8 cellular contexts compared by ENCODE assay signal in the genomic region with DNA sequence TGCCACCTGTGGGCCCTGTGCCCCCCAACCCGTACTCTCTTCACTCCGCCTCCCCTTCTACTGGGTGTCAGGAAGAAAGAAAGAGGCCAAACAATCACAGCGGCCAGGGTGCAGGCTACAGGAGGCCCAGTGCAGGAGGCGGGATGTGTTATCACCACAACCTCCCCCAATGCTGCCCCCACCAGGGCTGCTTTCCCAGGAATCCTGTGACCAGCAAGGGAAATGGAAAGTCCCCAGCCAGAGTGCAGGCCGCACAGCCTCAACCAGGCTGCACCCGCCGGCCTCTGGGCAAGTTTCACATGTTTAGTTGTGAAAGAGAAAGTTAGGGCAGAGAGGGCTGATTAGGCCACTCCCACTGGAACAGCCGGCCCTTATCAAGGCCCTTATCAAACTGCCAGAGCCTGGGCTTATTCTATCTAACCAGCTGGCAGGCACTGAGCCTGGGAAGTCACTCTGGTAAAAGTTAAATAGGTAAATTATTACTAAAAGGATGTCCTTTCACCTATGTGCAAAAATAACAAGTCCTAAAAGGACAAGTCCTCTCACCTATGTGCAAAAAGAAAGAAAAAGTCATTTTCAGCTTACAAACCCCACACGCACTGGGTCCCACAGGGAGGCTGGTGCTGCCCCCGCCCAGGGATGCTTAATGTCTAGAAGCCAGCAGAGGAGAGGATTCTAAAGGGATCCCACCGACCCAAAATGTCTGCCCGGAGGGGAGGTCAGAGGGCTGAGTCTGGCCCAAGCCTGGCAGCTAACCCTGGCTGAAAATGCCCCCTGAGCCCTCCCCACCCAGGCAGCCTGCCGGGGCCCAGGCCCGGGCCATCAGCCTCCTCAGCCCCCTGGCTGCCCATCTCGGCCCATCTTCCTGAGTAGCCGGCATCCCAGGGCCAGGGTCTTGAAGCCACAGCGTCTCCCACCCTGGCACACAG. TPM values are rescaled to one million over a fixed set of nuclear protein-coding genes. Genes with fewer than 3 reads are reported as not detected.
DNase-seq lines count a peak whose midpoint lies in the region; ATAC-seq and TF ChIP-seq lines count a peak whose summit lies in the region.

No MANE protein-coding gene starts in this region.

- intact Hi-C loops in ovary (cut with DNase I), result loop anchor here in 3 of 4 donors (5.0 to 10.0 kb wide), 3 partner anchors 32 to 55 kb away; a partner anchor contains a TSS
- intact Hi-C loops in head of caudate nucleus (cut with DNase I), result loop anchor here (5.0 kb wide), 1 partner anchor 47 kb away; no protein-coding TSS in a partner anchor

- H3K9me3 Mint-ChIP-seq in activated CD8-positive, alpha-beta memory T cell treated with anti-CD3 and anti-CD28 coated beads, Interleukin-2, amount 10 ng/mL, durations not matched to agents 7 days and 5 days (ENCODE audit: low read depth), result no peaks in the 10 kb centered on the region

- no peaks in the 10 kb centered on the region for H3K27me3 ChIP-seq in fibroblast of lung (ENCODE audit: control insufficient read depth, insufficient read depth, low read length)
- H3K27me3 ChIP-seq in ovary, result no peaks in the 10 kb centered on the region

- H3K27me3 Mint-ChIP-seq in activated CD8-positive, alpha-beta memory T cell treated with anti-CD3 and anti-CD28 coated beads, Interleukin-2, amount 10 ng/mL, durations not matched to agents 7 days and 5 days, result no peaks in the 10 kb centered on the region

- H3K36me3 ChIP-seq in fibroblast of lung (ENCODE audit: control insufficient read depth, insufficient read depth, low read length), result no peaks in the 10 kb centered on the region
- H3K36me3 ChIP-seq in ovary, result no peaks in the 10 kb centered on the region

- H3K27ac ChIP-seq in fibroblast of lung (ENCODE audit: insufficient read depth, low read length) (peak overlapping the region; percentile 94), ovary (peak overlapping the region; percentile 35 to 79)

- H3K4me3 Mint-ChIP-seq in activated CD8-positive, alpha-beta memory T cell treated with anti-CD3 and anti-CD28 coated beads, Interleukin-2, amount 10 ng/mL, durations not matched to agents 7 days and 5 days, result peak overlapping the region; percentile 53

- TF ChIP-seq EP300 in ovary (IDR thresholded peaks at IDR 0.05), result no peak

- no peak for TF ChIP-seq CTCF in fibroblast of lung (conservative IDR thresholded peaks at IDR 0.05 in 1 of 2, IDR thresholded peaks at IDR 0.05 in 1 of 2; ENCODE audit: low read depth in 1 of 2, low read length in 2 of 2)
- TF ChIP-seq CTCF in ovary (IDR thresholded peaks at IDR 0.05), result no peak

- peak overlapping the region; percentile 78 for H3K4me2 ChIP-seq in fibroblast of lung (ENCODE audit: extremely low read depth, insufficient read depth, low read length)

- CTCF ChIA-PET in activated CD8-positive, alpha-beta memory T cell treated with anti-CD3 and anti-CD28 coated beads, Interleukin-2, amount 10 ng/mL, durations not matched to agents 7 days and 5 days (lab: Charles Lee), result interaction anchor here (0.7 to 7.7 kb wide), 16 partner anchors 11 to 195 kb away, joined by 3 to 90 read pairs (median 3); a partner anchor contains a TSS

- no peaks in the 10 kb centered on the region for H4K20me1 ChIP-seq in fibroblast of lung (ENCODE audit: control insufficient read depth, extremely low read depth, insufficient read depth, low read length)

- H2AFZ ChIP-seq in fibroblast of lung (ENCODE audit: low read length), result peak overlapping the region; percentile 50

- H3K4me1 Mint-ChIP-seq in activated CD8-positive, alpha-beta memory T cell treated with anti-CD3 and anti-CD28 coated beads, Interleukin-2, amount 10 ng/mL, durations not matched to agents 7 days and 5 days, result peaks cover 37% of the 10 kb centered on the region

- DNase-seq in ELR (ENCODE audit: low read depth) (peak; percentile 30), Kasumi-1 (lab: John Stamatoyannopoulos, UW) (peak; percentile 20 to 25), fibroblast of lung (ENCODE audit: low read depth in 2 of 2) (peak; percentile 68 to 82), ovary (peak; percentile 71 to 83 (median 78)), head of caudate nucleus (no peak), midbrain (lab: John Stamatoyannopoulos, UW) (no peak)
- DNase-seq in activated CD8-positive, alpha-beta memory T cell treated with anti-CD3 and anti-CD28 coated beads, Interleukin-2, amount 10 ng/mL, durations not matched to agents 7 days and 5 days, result peak; percentile 81

- peak overlapping the region; percentile 91 for H3K27ac Mint-ChIP-seq in activated CD8-positive, alpha-beta memory T cell treated with anti-CD3 and anti-CD28 coated beads, Interleukin-2, amount 10 ng/mL, durations not matched to agents 7 days and 5 days

- H3K4me1 ChIP-seq in fibroblast of lung (ENCODE audit: control insufficient read depth, extremely low read depth, insufficient read depth, low read length) (peaks cover 22% of the 10 kb centered on the region), ovary (ENCODE audit: insufficient read depth) (peaks cover 15% of the 10 kb centered on the region)

- peak; percentile 83 for ATAC-seq in GM21619 (IDR thresholded peaks at IDR 0.05; ENCODE audit: unreplicated experiment)
- peak; percentile 81 for ATAC-seq in activated CD8-positive, alpha-beta memory T cell treated with anti-CD3 and anti-CD28 coated beads, Interleukin-2, amount 10 ng/mL, durations not matched to agents 7 days and 5 days

- peaks cover 5% of the 10 kb centered on the region for H3K79me2 ChIP-seq in fibroblast of lung (ENCODE audit: control insufficient read depth, insufficient read depth, low read length)

- no peak for TF ChIP-seq POLR2A in ovary (IDR thresholded peaks at IDR 0.05)

- H3K4me3 ChIP-seq in fibroblast of lung (replicated peaks in 1 of 4; ENCODE audit: control extremely low read depth in 1 of 4, insufficient read depth in 1 of 4, low read depth in 3 of 4, low read length in 4 of 4) (peak overlapping the region in 1 of 4 experiments; percentile 7), ovary (no peak overlapping the region)

- H3K9me3 ChIP-seq in fibroblast of lung (ENCODE audit: control insufficient read depth, insufficient read depth, low read depth, low read length) (no peaks in the 10 kb centered on the region), ovary (no peaks in the 10 kb centered on the region)

- 39 to 44% (median 42%) methylated on average over 17 of the region's 17 CpGs for WGBS in ovary, 3 donors

- peaks cover 5% of the 10 kb centered on the region for H3K36me3 Mint-ChIP-seq in activated CD8-positive, alpha-beta memory T cell treated with anti-CD3 and anti-CD28 coated beads, Interleukin-2, amount 10 ng/mL, durations not matched to agents 7 days and 5 days

- peak overlapping the region; percentile 64 for H3K9ac ChIP-seq in fibroblast of lung (ENCODE audit: insufficient read depth, low read length)

RNA-seq across cellular contexts. Expression of a gene that starts 33.7 kb away (rescaled TPM):
- total RNA-seq in activated CD8-positive, alpha-beta memory T cell treated with anti-CD3 and anti-CD28 coated beads, Interleukin-2, amount 10 ng/mL, durations not matched to agents 7 days and 5 days, result 10 to 100 TPM; 81.3 to 87.0 TPM
- 22.3 and 58.0 TPM in 2 replicates for total RNA-seq in fibroblast of lung
- polyA plus RNA-seq in fibroblast of lung, result 50.7 and 141 TPM in 2 replicates
- 52.2 and 154 TPM in 2 replicates for polyA plus RNA-seq in fibroblast of lung (2012)
- 41.2 and 134 TPM in 2 replicates for polyA minus RNA-seq in fibroblast of lung (ENCODE audit: low replicate concordance)
- 10 to 100 TPM in 4 of 7 donors, 1 to 10 TPM in 3; 8.2 to 16.3 (median 11.3) TPM for total RNA-seq in ovary
- polyA plus RNA-seq in ovary, result 10 to 100 TPM in 1 of 2 donors, 1 to 10 TPM in 1; 6.4 to 20.7 TPM

RNA-seq across cellular contexts. Expression of a gene that starts 59.9 kb away (rescaled TPM):
- under 1 TPM in 1 of 2 experiments, not detected in 1; 0.52 TPM for total RNA-seq in activated CD8-positive, alpha-beta memory T cell treated with anti-CD3 and anti-CD28 coated beads, Interleukin-2, amount 10 ng/mL, durations not matched to agents 7 days and 5 days
- total RNA-seq in fibroblast of lung (0.26 and 0.50 TPM in 2 replicates), ovary (1 to 10 TPM in 1 of 7 donors, under 1 TPM in 5, not detected in 1; 0.08 to 9.2 (median 0.43) TPM)
- polyA plus RNA-seq in fibroblast of lung (0.02 TPM in 1 of 2 replicates, not detected in the other), ovary (not detected)
- 0.08 TPM in 1 of 2 replicates, not detected in the other for polyA plus RNA-seq in fibroblast of lung (2012)
- not detected in 2 replicates for polyA minus RNA-seq in fibroblast of lung (ENCODE audit: low replicate concordance)

Comparison
In these comparisons a context has a peak if more than half of its experiments do, and no peak if none do; other contexts are left out.
1. DNase-seq: peak in ELR (single experiment), Kasumi-1 (2 of 2), activated CD8-positive, alpha-beta memory T cell treated with anti-CD3 and anti-CD28 coated beads, Interleukin-2, amount 10 ng/mL, durations not matched to agents 7 days and 5 days (single experiment), fibroblast of lung (2 of 2) and ovary (5 of 5); none in head of caudate nucleus (0 of 42) and midbrain (single experiment).